Comparison of ENCODE assay signal across 19 cellular contexts in the genomic region with DNA sequence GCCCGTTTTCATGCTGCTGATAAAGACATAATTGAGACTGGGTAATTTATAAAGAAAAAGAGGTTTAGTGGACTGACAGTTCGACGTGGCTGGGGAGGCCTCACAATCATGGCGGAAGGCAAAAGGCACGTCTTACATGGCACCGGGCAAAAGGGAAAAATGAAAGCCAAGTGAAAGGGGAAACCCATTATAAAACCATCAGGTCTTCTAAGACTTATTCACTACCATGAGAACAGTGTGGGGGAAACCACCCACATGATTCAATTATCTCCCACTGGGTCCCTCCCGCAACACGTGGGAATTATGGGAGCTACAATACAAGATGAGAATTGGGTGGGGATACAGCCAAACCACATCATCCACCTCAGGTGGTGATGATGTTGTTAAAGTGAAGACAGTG. TPM values are rescaled to one million over a fixed set of nuclear protein-coding genes. Genes with fewer than 3 reads are reported as not detected.
DNase-seq lines count a peak whose midpoint lies in the region; ATAC-seq, FAIRE-seq and TF ChIP-seq lines count a peak whose summit lies in the region.
"Had no signal": no experiment of that assay in that cellular context is flagged by ENCODE, and none has a peak within 500 bp of the region (broad histone marks: within the 10 kb centered on the region; RNA-seq: fewer than 3 reads in every experiment).

No MANE protein-coding gene starts in this region.

- peaks cover 31% of the 10 kb centered on the region for H3K4me1 Mint-ChIP-seq in CD4-positive, alpha-beta T cell (ENCODE audit: low read depth)
- peaks cover 74% of the 10 kb centered on the region for H3K4me1 Mint-ChIP-seq in activated B cell treated with CpG ODN at 0.5 μM for 24 hours
- H3K4me1 Mint-ChIP-seq in stimulated activated memory B cell treated with anti-CD40 and anti-IgM and Interleukin-4, amounts not matched to agents 10 μg/mL and 1 μg/mL and 100 μg/mL, for 72 hours, result peaks cover 72% of the 10 kb centered on the region

- no peak overlapping the region for H3K27ac Mint-ChIP-seq in CD4-positive, alpha-beta T cell
- peak overlapping the region; percentile 47 for H3K27ac Mint-ChIP-seq in activated B cell treated with CpG ODN at 0.5 μM for 24 hours
- peak overlapping the region; percentile 26 for H3K27ac Mint-ChIP-seq in stimulated activated memory B cell treated with anti-CD40 and anti-IgM and Interleukin-4, amounts not matched to agents 10 μg/mL and 1 μg/mL and 100 μg/mL, for 72 hours
- H3K27ac Mint-ChIP-seq: CD4-positive, CD25-positive, alpha-beta regulatory T cell; HFFc6 had no signal

- H3K4me3 Mint-ChIP-seq in CD4-positive, alpha-beta T cell, result peak overlapping the region; percentile 44
- H3K4me3 Mint-ChIP-seq in activated B cell treated with CpG ODN at 0.5 μM for 24 hours, result no peak overlapping the region
- H3K4me3 Mint-ChIP-seq in stimulated activated memory B cell treated with anti-CD40 and anti-IgM and Interleukin-4, amounts not matched to agents 10 μg/mL and 1 μg/mL and 100 μg/mL, for 72 hours, result no peak overlapping the region
- H3K4me3 Mint-ChIP-seq: HFFc6 had no signal

- peaks cover 29% of the 10 kb centered on the region for H3K27me3 Mint-ChIP-seq in CD4-positive, alpha-beta T cell
- H3K27me3 Mint-ChIP-seq in activated B cell treated with CpG ODN at 0.5 μM for 24 hours, result no peaks in the 10 kb centered on the region
- no peaks in the 10 kb centered on the region for H3K27me3 Mint-ChIP-seq in stimulated activated memory B cell treated with anti-CD40 and anti-IgM and Interleukin-4, amounts not matched to agents 10 μg/mL and 1 μg/mL and 100 μg/mL, for 72 hours

- no peaks in the 10 kb centered on the region for H4K20me1 ChIP-seq in MM.1S (ENCODE audit: insufficient read depth, low read length)

- H3K9ac ChIP-seq in MM.1S (ENCODE audit: low read length), result no peak overlapping the region
- H3K9ac ChIP-seq: GM23248 had no signal

- H3K36me3 Mint-ChIP-seq in CD4-positive, alpha-beta T cell (ENCODE audit: low read depth), result peaks cover 14% of the 10 kb centered on the region
- H3K36me3 Mint-ChIP-seq in activated B cell treated with CpG ODN at 0.5 μM for 24 hours (ENCODE audit: low read depth), result peaks cover 10% of the 10 kb centered on the region
- H3K36me3 Mint-ChIP-seq in stimulated activated memory B cell treated with anti-CD40 and anti-IgM and Interleukin-4, amounts not matched to agents 10 μg/mL and 1 μg/mL and 100 μg/mL, for 72 hours, result peaks cover 6% of the 10 kb centered on the region
- H3K36me3 Mint-ChIP-seq: CD4-positive, CD25-positive, alpha-beta regulatory T cell had no signal

- no peaks in the 10 kb centered on the region for H3K9me3 ChIP-seq in CD4-positive, alpha-beta T cell (ENCODE audit: control insufficient read depth, low read length)
- H3K9me3 ChIP-seq in effector memory CD4-positive, alpha-beta T cell (ENCODE audit: control insufficient read depth, low read length), result no peaks in the 10 kb centered on the region
- H3K9me3 ChIP-seq in MM.1S (replicated peaks; ENCODE audit: insufficient read depth, low read length), result no peaks in the 10 kb centered on the region
- H3K9me3 ChIP-seq: BE2C, Caco-2 had no signal

- FAIRE-seq in GM18507 (lab: Jason Lieb, UNC), result peak; percentile 31
- FAIRE-seq: D721Med, H54, HepG2 had no signal

- no peak for ATAC-seq in CD4-positive, alpha-beta T cell (ENCODE audit: poor library complexity)
- no peak for ATAC-seq in activated B cell treated with CpG ODN at 0.5 μM for 24 hours (ENCODE audit: low read depth)
- no peak for ATAC-seq in stimulated activated memory B cell treated with anti-CD40 and anti-IgM and Interleukin-4, amounts not matched to agents 10 μg/mL and 1 μg/mL and 100 μg/mL, for 72 hours
- ATAC-seq: HepG2 had no signal

- H3K27me3 ChIP-seq in CD4-positive, alpha-beta T cell (ENCODE audit: control insufficient read depth, insufficient read depth, low read length), result no peaks in the 10 kb centered on the region
- H3K27me3 ChIP-seq in effector memory CD4-positive, alpha-beta T cell (replicated peaks; ENCODE audit: control insufficient read depth, insufficient read depth, low read length, poor library complexity, severe bottlenecking), result no peaks in the 10 kb centered on the region
- H3K27me3 ChIP-seq in MM.1S (replicated peaks; ENCODE audit: insufficient read depth, low read length), result no peaks in the 10 kb centered on the region
- H3K27me3 ChIP-seq: BE2C had no signal

- CTCF ChIA-PET in CD4-positive, alpha-beta T cell (lab: Charles Lee), result no interaction called here
- CTCF ChIA-PET in activated B cell treated with CpG ODN at 0.5 μM for 24 hours (lab: Charles Lee), result no interaction called here

- TF ChIP-seq CTCF in CD4-positive, alpha-beta T cell (IDR thresholded peaks at IDR 0.05), result no peak
- TF ChIP-seq CTCF in activated B cell treated with CpG ODN at 0.5 μM for 24 hours (IDR thresholded peaks at IDR 0.05) (no peak), MM.1S (IDR thresholded peaks at IDR 0.05; ENCODE audit: low read length) (no peak)

- peaks cover 4% of the 10 kb centered on the region for H3K4me1 ChIP-seq in effector memory CD4-positive, alpha-beta T cell (ENCODE audit: control insufficient read depth, insufficient read depth, low read length, poor library complexity, severe bottlenecking)
- H3K4me1 ChIP-seq in MM.1S (ENCODE audit: low read length), result peaks cover 6% of the 10 kb centered on the region; the same call in 1 of the 2 replicates
- H3K4me1 ChIP-seq: BE2C had no signal

- POLR2A ChIA-PET in CD4-positive, alpha-beta T cell (lab: Charles Lee), result no interaction called here
- POLR2A ChIA-PET in activated B cell treated with CpG ODN at 0.5 μM for 24 hours (lab: Charles Lee), result no interaction called here

- H3K4me2 ChIP-seq in MM.1S (ENCODE audit: low read depth, low read length), result no peak overlapping the region

- H3K9me2 ChIP-seq in MM.1S (replicated peaks; ENCODE audit: insufficient read depth, low read length), result no peaks in the 10 kb centered on the region

- H3K79me2 ChIP-seq in MM.1S (ENCODE audit: low read length), result peaks cover 13% of the 10 kb centered on the region

- no peak for DNase-seq in CD4-positive, alpha-beta T cell
- DNase-seq in GM18507 (ENCODE audit: extremely low spot score, insufficient read length, low read depth) (no peak), activated B cell treated with CpG ODN at 0.5 μM for 24 hours (no peak), caudate nucleus (lab: John Stamatoyannopoulos, UW) (no peak), MM.1S (no peak)
- DNase-seq in effector memory CD4-positive, alpha-beta T cell, result no peak
- DNase-seq: BE2C; C1 segment of cervical spinal cord; Caco-2; CD4-positive, CD25-positive, alpha-beta regulatory T cell; GDM1; GM23248; HCEC 1CT; HFFc6; KG1 had no signal

- H3K9me3 Mint-ChIP-seq in CD4-positive, alpha-beta T cell, result no peaks in the 10 kb centered on the region
- no peaks in the 10 kb centered on the region for H3K9me3 Mint-ChIP-seq in activated B cell treated with CpG ODN at 0.5 μM for 24 hours
- H3K9me3 Mint-ChIP-seq in stimulated activated memory B cell treated with anti-CD40 and anti-IgM and Interleukin-4, amounts not matched to agents 10 μg/mL and 1 μg/mL and 100 μg/mL, for 72 hours, result peaks cover 6% of the 10 kb centered on the region
- H3K9me3 Mint-ChIP-seq: HFFc6 had no signal

- H2AFZ ChIP-seq in MM.1S (ENCODE audit: low read length), result no peak overlapping the region
- H2AFZ ChIP-seq: GM23248 had no signal

- no peaks in the 10 kb centered on the region for H3F3A ChIP-seq in MM.1S (ENCODE audit: insufficient read depth, low read length)

- H3K4me3 ChIP-seq in effector memory CD4-positive, alpha-beta T cell (ENCODE audit: insufficient read depth, low read depth, low read length, poor library complexity, severe bottlenecking), result no peak overlapping the region
- H3K4me3 ChIP-seq in MM.1S (ENCODE audit: low read length), result no peak overlapping the region
- H3K4me3 ChIP-seq: GM23248 had no signal

- H3K36me3 ChIP-seq in effector memory CD4-positive, alpha-beta T cell (ENCODE audit: control insufficient read depth, insufficient read depth, low read length), result no peaks in the 10 kb centered on the region
- no peaks in the 10 kb centered on the region for H3K36me3 ChIP-seq in MM.1S (replicated peaks; ENCODE audit: insufficient read depth, low read length)
- H3K36me3 ChIP-seq: BE2C had no signal

- no peak overlapping the region for H3K27ac ChIP-seq in CD4-positive, alpha-beta T cell (ENCODE audit: low read depth, low read length)
- no peak overlapping the region for H3K27ac ChIP-seq in caudate nucleus (ENCODE audit: low read depth, low read length)
- H3K27ac ChIP-seq in effector memory CD4-positive, alpha-beta T cell (ENCODE audit: insufficient read depth, low read length, poor library complexity, severe bottlenecking), result no peak overlapping the region
- no peak overlapping the region for H3K27ac ChIP-seq in MM.1S (ENCODE audit: low read length)
- H3K27ac ChIP-seq: GM23248 had no signal

- intact Hi-C loops in CD4-positive, alpha-beta T cell (cut with DNase I, micrococcal nuclease), result loop anchor here in 1 of 2 experiments (5.0 kb wide), 2 partner anchors 1039 to 1921 kb away; partner anchors contain the start of genes NAPG and PTPRM
- intact Hi-C loops in activated B cell treated with CpG ODN at 0.5 μM for 24 hours (cut with micrococcal nuclease), result loop anchor here (5.0 to 10.0 kb wide), 2 partner anchors 531 to 1919 kb away; partner anchors contain the start of genes ANKRD12 and NAPG

RNA-seq across cellular contexts. Expression of gene RAB12, which starts 3.3 kb away (rescaled TPM):
- total RNA-seq in CD4-positive, alpha-beta T cell, result 10 to 100 TPM; 20.1 to 20.3 TPM
- total RNA-seq in activated B cell treated with CpG ODN at 0.5 μM for 24 hours, result 25.3 and 27.5 TPM in 2 replicates
